33 cellular contexts compared by ENCODE assay signal in the genomic region with DNA sequence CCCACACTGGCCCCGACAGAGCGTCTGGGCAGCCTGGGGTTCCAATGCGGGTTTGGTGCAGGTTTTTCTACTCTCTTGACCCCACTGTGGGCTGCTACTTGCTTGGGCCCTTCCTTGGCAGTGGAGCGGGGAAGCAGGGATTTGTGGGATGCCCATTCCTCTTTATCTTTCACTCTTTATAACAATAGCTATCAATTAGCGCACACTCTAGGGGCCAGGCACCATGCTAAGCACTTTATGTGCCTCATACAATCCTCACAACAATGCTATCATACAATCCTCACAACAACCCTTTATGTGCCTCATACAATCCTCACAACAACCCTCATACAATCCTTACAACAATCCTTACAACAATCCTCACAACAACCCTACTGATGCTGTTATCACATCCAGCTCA. TPM values are rescaled to one million over a fixed set of nuclear protein-coding genes. Genes with fewer than 3 reads are reported as not detected.
"Had no signal": no experiment of that assay in that cellular context is flagged by ENCODE, and none has a peak within 500 bp of the region (broad histone marks: within the 10 kb centered on the region; RNA-seq: fewer than 3 reads in every experiment).

No MANE protein-coding gene starts in this region.

- H3K36me3 ChIP-seq: colonic mucosa, WERI-Rb-1 had no signal

- ATAC-seq: activated CD4-positive, CD25-positive, alpha-beta regulatory T cell treated with anti-CD3 and anti-CD28 coated beads, Interleukin-2, amount 50 U/mL, for 24 hours; activated CD8-positive, alpha-beta T cell treated with anti-CD3 and anti-CD28 coated beads for 36 hours; activated naive CD8-positive, alpha-beta T cell treated with anti-CD3 and anti-CD28 coated beads, Interleukin-2, amount 50 U/mL, for 24 hours; activated T-cell treated with anti-CD3 and anti-CD28 coated beads, Interleukin-2, amount 50 U/mL, for 4 hours; activated T-helper 17 cell treated with anti-CD3 and anti-CD28 coated beads, Interleukin-2, amount 50 U/mL, for 72 hours; body of pancreas; foreskin keratinocyte; gastrocnemius medialis; T-helper 17 cell had no signal

- H3K9me3 ChIP-seq: adrenal gland, body of pancreas, colonic mucosa, esophagus muscularis mucosa, gastrocnemius medialis, heart left ventricle had no signal

- H3K4me1 ChIP-seq: adrenal gland, body of pancreas, colonic mucosa, esophagus muscularis mucosa, foreskin keratinocyte, gastrocnemius medialis, heart left ventricle had no signal

- H3K9me3 Mint-ChIP-seq: activated B cell treated with CpG ODN at 0.5 μM for 24 hours; activated CD8-positive, alpha-beta T cell treated with anti-CD3 and anti-CD28 coated beads for 36 hours; activated naive CD8-positive, alpha-beta T cell treated with anti-CD3 and anti-CD28 coated beads for 36 hours; activated naive CD8-positive, alpha-beta T cell treated with anti-CD3 and anti-CD28 coated beads, Interleukin-2, amount 50 U/mL, for 24 hours; activated T-cell treated with anti-CD3 and anti-CD28 coated beads, Interleukin-2, amount 50 U/mL, for 4 hours; activated T-helper 17 cell treated with anti-CD3 and anti-CD28 coated beads, Interleukin-2, amount 50 U/mL, for 72 hours; T-helper 2 cell treated with Interferon-gamma antibody and Interleukin-4, amounts not matched to agents 5 μg/mL and 100 μg/mL, for 36 hours had no signal

- DNase-seq: activated B cell treated with CpG ODN at 0.5 μM for 24 hours; activated CD4-positive, alpha-beta T cell treated with anti-CD3 and anti-CD28 coated beads for 48 hours; activated CD4-positive, alpha-beta T cell treated with anti-CD3 and anti-CD28 coated beads, Interleukin-2, amount 50 U/mL, for 1 hour; activated CD4-positive, alpha-beta T cell treated with anti-CD3 and anti-CD28 coated beads, Interleukin-2, amount 50 U/mL, for 48 hours; activated CD8-positive, alpha-beta memory T cell treated with anti-CD3 and anti-CD28 coated beads for 24 hours; activated CD8-positive, alpha-beta T cell treated with anti-CD3 and anti-CD28 coated beads for 36 hours; activated effector memory CD4-positive, alpha-beta T cell treated with Interleukin-2 at 50 U/mL for 16 hours; activated gamma-delta T cell treated with Interleukin-2 at 50 U/mL for 16 hours; activated naive CD4-positive, alpha-beta T cell treated with anti-CD3 and anti-CD28 coated beads, Interleukin-2, amount 50 U/mL, for 16 hours; activated naive CD8-positive, alpha-beta T cell treated with anti-CD3 and anti-CD28 coated beads for 36 hours; activated naive CD8-positive, alpha-beta T cell treated with anti-CD3 and anti-CD28 coated beads, Interleukin-2, amount 50 U/mL, for 24 hours; activated T-cell treated with anti-CD3 and anti-CD28 coated beads, Interleukin-2, amount 50 U/mL, for 4 hours; adrenal gland; amygdala; aorta; body of pancreas; central memory CD4-positive, alpha-beta T cell; cerebellar nuclear complex; colonic mucosa; effector CD8-positive, alpha-beta T cell; erythroblast; foreskin keratinocyte; gastrocnemius medialis; glutamatergic neuron; T-helper 17 cell; T1000; WERI-Rb-1 had no signal

- H3K4me3 Mint-ChIP-seq: activated B cell treated with CpG ODN at 0.5 μM for 24 hours; activated CD8-positive, alpha-beta T cell treated with anti-CD3 and anti-CD28 coated beads for 36 hours; activated naive CD8-positive, alpha-beta T cell treated with anti-CD3 and anti-CD28 coated beads for 36 hours; activated naive CD8-positive, alpha-beta T cell treated with anti-CD3 and anti-CD28 coated beads, Interleukin-2, amount 50 U/mL, for 24 hours; activated T-cell treated with anti-CD3 and anti-CD28 coated beads, Interleukin-2, amount 50 U/mL, for 4 hours; activated T-helper 17 cell treated with anti-CD3 and anti-CD28 coated beads, Interleukin-2, amount 50 U/mL, for 72 hours; T-helper 17 cell; T-helper 2 cell treated with Interferon-gamma antibody and Interleukin-4, amounts not matched to agents 5 μg/mL and 100 μg/mL, for 36 hours had no signal

- H3K4me3 ChIP-seq: adrenal gland, body of pancreas, colonic mucosa, esophagus muscularis mucosa, gastrocnemius medialis, heart left ventricle had no signal

- H3K27ac Mint-ChIP-seq: activated B cell treated with CpG ODN at 0.5 μM for 24 hours; activated CD8-positive, alpha-beta T cell treated with anti-CD3 and anti-CD28 coated beads for 36 hours; activated naive CD8-positive, alpha-beta T cell treated with anti-CD3 and anti-CD28 coated beads for 36 hours; activated naive CD8-positive, alpha-beta T cell treated with anti-CD3 and anti-CD28 coated beads, Interleukin-2, amount 50 U/mL, for 24 hours; activated T-helper 17 cell treated with anti-CD3 and anti-CD28 coated beads, Interleukin-2, amount 50 U/mL, for 72 hours; T-helper 17 cell; T-helper 2 cell treated with Interferon-gamma antibody and Interleukin-4, amounts not matched to agents 5 μg/mL and 100 μg/mL, for 36 hours had no signal

- H3K27me3 Mint-ChIP-seq: activated B cell treated with CpG ODN at 0.5 μM for 24 hours; activated CD8-positive, alpha-beta T cell treated with anti-CD3 and anti-CD28 coated beads for 36 hours; activated naive CD8-positive, alpha-beta T cell treated with anti-CD3 and anti-CD28 coated beads for 36 hours; activated naive CD8-positive, alpha-beta T cell treated with anti-CD3 and anti-CD28 coated beads, Interleukin-2, amount 50 U/mL, for 24 hours; activated T-helper 17 cell treated with anti-CD3 and anti-CD28 coated beads, Interleukin-2, amount 50 U/mL, for 72 hours; T-helper 17 cell had no signal

- H3K27ac ChIP-seq: adrenal gland, body of pancreas, colonic mucosa, esophagus muscularis mucosa, foreskin keratinocyte, gastrocnemius medialis, heart left ventricle, WERI-Rb-1 had no signal

- H3K27me3 ChIP-seq: adrenal gland, body of pancreas, colonic mucosa, esophagus muscularis mucosa, foreskin keratinocyte, gastrocnemius medialis, heart left ventricle had no signal

- H3K4me1 Mint-ChIP-seq: activated B cell treated with CpG ODN at 0.5 μM for 24 hours; activated naive CD8-positive, alpha-beta T cell treated with anti-CD3 and anti-CD28 coated beads, Interleukin-2, amount 50 U/mL, for 24 hours; activated T-helper 17 cell treated with anti-CD3 and anti-CD28 coated beads, Interleukin-2, amount 50 U/mL, for 72 hours; T-helper 17 cell had no signal

RNA-seq across cellular contexts. Expression of gene ACCSL, which starts 31.0 kb away (rescaled TPM):
- total RNA-seq: activated B cell treated with CpG ODN at 0.5 μM for 24 hours; activated CD8-positive, alpha-beta T cell treated with anti-CD3 and anti-CD28 coated beads for 36 hours; activated naive CD8-positive, alpha-beta T cell treated with anti-CD3 and anti-CD28 coated beads for 36 hours; activated T-cell treated with anti-CD3 and anti-CD28 coated beads, Interleukin-2, amount 50 U/mL, for 4 hours; activated T-helper 17 cell treated with anti-CD3 and anti-CD28 coated beads, Interleukin-2, amount 50 U/mL, for 72 hours; adrenal gland; aorta; body of pancreas; colonic mucosa; dermis microvascular lymphatic vessel endothelial cell; esophagus muscularis mucosa; foreskin keratinocyte; gastrocnemius medialis; heart left ventricle had no signal
- polyA plus RNA-seq: adrenal gland, aorta, foreskin keratinocyte, heart left ventricle had no signal
